Comparison of ENCODE assay signal across 21 cellular contexts in the genomic region with DNA sequence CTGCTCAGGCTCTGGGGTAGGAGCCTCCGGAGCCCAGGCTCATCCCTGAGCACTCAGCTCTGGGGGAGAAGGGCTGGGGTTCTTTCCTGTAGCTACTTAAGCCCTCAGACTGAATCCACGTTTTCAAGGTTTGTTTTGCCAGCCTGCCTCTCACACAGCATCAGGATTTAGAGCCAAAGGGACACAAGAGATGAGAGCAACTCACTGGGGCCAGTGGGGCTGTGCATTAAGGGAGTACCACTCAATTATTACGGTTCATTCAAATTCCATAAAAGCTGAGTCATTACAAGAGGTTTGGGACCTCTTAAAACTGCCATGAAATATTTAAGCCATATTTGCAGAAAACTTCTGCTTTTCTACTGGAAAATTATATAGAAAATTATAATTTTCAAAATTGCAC. TPM values are rescaled to one million over a fixed set of nuclear protein-coding genes. Genes with fewer than 3 reads are reported as not detected.
A peak's percentile ranks its signal among the peaks of the same experiment; 100 is the strongest.
DNase-seq lines count a peak whose midpoint lies in the region; ATAC-seq, FAIRE-seq and TF ChIP-seq lines count a peak whose summit lies in the region.
"Had no signal": no experiment of that assay in that cellular context is flagged by ENCODE, and none has a peak within 500 bp of the region (broad histone marks: within the 10 kb centered on the region; RNA-seq: fewer than 3 reads in every experiment).

No MANE protein-coding gene starts in this region.

- H3K4me1 ChIP-seq in heart right ventricle: no peaks in the 10 kb centered on the region
- H3K4me1 ChIP-seq in K562 (replicated peaks in 1 of 2; ENCODE audit: control insufficient read depth in 2 of 2, insufficient read depth in 2 of 2, low read length in 2 of 2): peaks cover 0 to 7% of the 10 kb centered on the region in 2 experiments; a peak in 1 of 5 replicates
- H3K4me1 ChIP-seq in mesenchymal stem cell (ENCODE audit: control insufficient read depth, insufficient read depth, low read depth, low read length): peaks cover 4% of the 10 kb centered on the region
- H3K4me1 ChIP-seq: breast epithelium had no signal

- DNase-seq in Right ventricle myocardium superior (peak; percentile 10), heart right ventricle (no peak), K562 (ENCODE audit: extremely low read depth in 1 of 4, low spot score in 3 of 4) (no peak), mesenchymal stem cell (no peak), RWPE1 (ENCODE audit: low spot score) (no peak)
- no peak for DNase-seq in stimulated activated naive CD8-positive, alpha-beta T cell treated with anti-CD3 and anti-CD28 coated beads, Interleukin-15, amount 100 ng/mL, for 72 hours
- DNase-seq: activated CD4-positive, alpha-beta memory T cell treated with anti-CD3 and anti-CD28 coated beads, Interleukin-2, amount 10 ng/mL, durations not matched to agents 7 days and 5 days; activated CD4-positive, CD25-positive, alpha-beta regulatory T cell; activated gamma-delta T cell; cortex of kidney; Karpas-422; NCI-H1694 treated with DMSO at 0.1 percent for 48 hours; NCI-H526 treated with DMSO at 0.1 percent for 48 hours; stimulated activated CD4-positive, alpha-beta T cell treated with anti-CD3 and anti-CD28 coated beads, Interleukin-1b, Interleukin-23, amount 100 ng/mL, for 48 hours had no signal

- H4K8ac ChIP-seq in mesenchymal stem cell (ENCODE audit: low read length): no peak overlapping the region

- 0 out of 2 replicates have a peak, but pooled peaks cover 6% of the 10 kb centered on the region for H4K20me1 ChIP-seq in K562 (replicated peaks; ENCODE audit: control insufficient read depth, insufficient read depth, low read length)

- 40 to 48% methylated on average over 3 of the region's 3 CpGs for WGBS in heart right ventricle, 2 donors
- 0% methylated on average over 1 of the region's 3 CpGs for WGBS in K562 (ENCODE audit: insufficient coverage, low coverage, missing lambda C conversion rate)
- WGBS in mesenchymal stem cell: 42% methylated on average over 2 of the region's 3 CpGs

- intact Hi-C loops in Right ventricle myocardium superior (cut with DNase I) (no loop called here), heart right ventricle (cut with DNase I) (loop anchor here in 3 of 10 donors (10.0 kb wide), 1 partner anchor 126 kb away; no protein-coding TSS in a partner anchor), K562 (cut with micrococcal nuclease) (no loop called here)

- FAIRE-seq in K562 (lab: Jason Lieb, UNC): no peak
- FAIRE-seq: HTR-8/SVneo had no signal

- no peaks in the 10 kb centered on the region for H3K9me1 ChIP-seq in K562 (ENCODE audit: control insufficient read depth, insufficient read depth, low read length)

- CTCF ChIA-PET in K562 (lab: Yijun Ruan, JAX; ENCODE audit: low intra/inter-chr PET ratio): no interaction called here
- CTCF ChIA-PET in RWPE1 (lab: Yijun Ruan, JAX): interaction anchor here (0.6 to 0.7 kb wide), 2 partner anchors 23 to 67 kb away, joined by 3 read pairs; no protein-coding TSS in a partner anchor

- H3K27ac Mint-ChIP-seq in stimulated activated naive CD8-positive, alpha-beta T cell treated with anti-CD3 and anti-CD28 coated beads, Interleukin-15, amount 100 ng/mL, for 72 hours: no peak overlapping the region
- H3K27ac Mint-ChIP-seq: activated CD4-positive, alpha-beta memory T cell treated with anti-CD3 and anti-CD28 coated beads, Interleukin-2, amount 10 ng/mL, durations not matched to agents 7 days and 5 days; stimulated activated effector memory CD8-positive, alpha-beta T cell treated with anti-CD3 and anti-CD28 coated beads, Interleukin-12 subunit alpha, Interleukin-12 subunit beta, amount 100 ng/mL, for 72 hours had no signal

- no peak overlapping the region for H3K27ac ChIP-seq in heart right ventricle
- H3K27ac ChIP-seq in K562 (ENCODE audit: extremely low read depth, low read depth, low read length): no peak overlapping the region
- no peak overlapping the region for H3K27ac ChIP-seq in mesenchymal stem cell (ENCODE audit: low read length, poor library complexity, severe bottlenecking)
- no peak overlapping the region for H3K27ac ChIP-seq in RWPE1
- H3K27ac ChIP-seq: thyroid gland had no signal

- H3K4me2 ChIP-seq in K562 (ENCODE audit: insufficient read depth, low read length) (no peak overlapping the region), mesenchymal stem cell (ENCODE audit: low read length, poor library complexity, severe bottlenecking) (no peak overlapping the region)

- H3K9me3 ChIP-seq in heart right ventricle (no peaks in the 10 kb centered on the region), K562 (replicated peaks; ENCODE audit: control insufficient read depth, insufficient read depth, low read depth, low read length) (no peaks in the 10 kb centered on the region), mesenchymal stem cell (ENCODE audit: control insufficient read depth, low read length) (no peaks in the 10 kb centered on the region)
- H3K9me3 ChIP-seq: breast epithelium, thyroid gland had no signal

- H3K4me1 Mint-ChIP-seq in stimulated activated naive CD8-positive, alpha-beta T cell treated with anti-CD3 and anti-CD28 coated beads, Interleukin-15, amount 100 ng/mL, for 72 hours: peaks cover 14% of the 10 kb centered on the region
- H3K4me1 Mint-ChIP-seq: activated CD4-positive, alpha-beta memory T cell treated with anti-CD3 and anti-CD28 coated beads, Interleukin-2, amount 10 ng/mL, durations not matched to agents 7 days and 5 days; CD14-positive monocyte had no signal

- H3K18ac ChIP-seq in mesenchymal stem cell (ENCODE audit: low read depth in 1 of 2, low read length in 2 of 2): no peak overlapping the region

- no peak overlapping the region for H2AK5ac ChIP-seq in mesenchymal stem cell (ENCODE audit: low read length, severe bottlenecking)

- no peak overlapping the region for H3K9ac ChIP-seq in K562 (ENCODE audit: insufficient read depth in 1 of 2, low read depth in 2 of 2, low read length in 2 of 2)
- peak overlapping the region; percentile 59 for H3K9ac ChIP-seq in mesenchymal stem cell (ENCODE audit: low read length)

- no peak overlapping the region for H2BK5ac ChIP-seq in mesenchymal stem cell (ENCODE audit: low read depth, low read length, poor library complexity, severe bottlenecking)

- no peaks in the 10 kb centered on the region for H3K79me2 ChIP-seq in K562 (ENCODE audit: control insufficient read depth, insufficient read depth, low read length)

- H3K36me3 ChIP-seq in heart right ventricle (no peaks in the 10 kb centered on the region), K562 (ENCODE audit: control insufficient read depth, insufficient read depth, low read length) (no peaks in the 10 kb centered on the region), mesenchymal stem cell (ENCODE audit: control insufficient read depth in 1 of 2, insufficient read depth in 2 of 2, low read depth in 1 of 2, low read length in 2 of 2) (no peaks in the 10 kb centered on the region)
- H3K36me3 ChIP-seq: breast epithelium, thyroid gland had no signal

- no peak overlapping the region for H3K4me3 Mint-ChIP-seq in stimulated activated naive CD8-positive, alpha-beta T cell treated with anti-CD3 and anti-CD28 coated beads, Interleukin-15, amount 100 ng/mL, for 72 hours
- H3K4me3 Mint-ChIP-seq: activated CD4-positive, alpha-beta memory T cell treated with anti-CD3 and anti-CD28 coated beads, Interleukin-2, amount 10 ng/mL, durations not matched to agents 7 days and 5 days; CD14-positive monocyte; stimulated activated effector memory CD8-positive, alpha-beta T cell treated with anti-CD3 and anti-CD28 coated beads, Interleukin-12 subunit alpha, Interleukin-12 subunit beta, amount 100 ng/mL, for 72 hours had no signal

- TF ChIP-seq POLR2A in K562 (conservative IDR thresholded peaks at IDR 0.05): no peak
- no peak for TF ChIP-seq POLR2A in GM18505 (IDR thresholded peaks at IDR 0.05; ENCODE audit: borderline replicate concordance, extremely low read depth, insufficient read depth, insufficient read length)

- POLR2A ChIA-PET in K562 (lab: Yijun Ruan, JAX) (interaction anchor here (0.6 kb wide), 1 partner anchor 32 kb away, joined by 3 read pairs; no protein-coding TSS in a partner anchor), RWPE1 (lab: Yijun Ruan, JAX; ENCODE audit: low non-redundant PET) (no interaction called here)

- no peak overlapping the region for H3K4ac ChIP-seq in mesenchymal stem cell (ENCODE audit: low read depth in 1 of 2, low read length in 2 of 2)

- no peak for TF ChIP-seq EP300 in K562 (IDR thresholded peaks at IDR 0.05; ENCODE audit: low read length)

- no peak overlapping the region for H2BK120ac ChIP-seq in mesenchymal stem cell (ENCODE audit: low read depth, low read length)

- no peaks in the 10 kb centered on the region for H3K79me1 ChIP-seq in mesenchymal stem cell (replicated peaks; ENCODE audit: low read length, poor library complexity, severe bottlenecking)

- no peak overlapping the region for H3K23ac ChIP-seq in mesenchymal stem cell (ENCODE audit: low read length in 2 of 2)

- H3K27me3 ChIP-seq in heart right ventricle: peaks cover 0 to 26% (median 16%) of the 10 kb centered on the region in 7 donors
- peaks cover 0 to 15% of the 10 kb centered on the region in 2 experiments; a peak in 2 of 5 replicates for H3K27me3 ChIP-seq in K562 (ENCODE audit: control insufficient read depth in 2 of 2, insufficient read depth in 2 of 2, low read length in 2 of 2)
- peaks cover 0 to 31% of the 10 kb centered on the region in 2 experiments for H3K27me3 ChIP-seq in mesenchymal stem cell (ENCODE audit: control insufficient read depth in 1 of 2, insufficient read depth in 1 of 2, low read length in 2 of 2)
- H3K27me3 ChIP-seq: breast epithelium, thyroid gland had no signal

- H4K91ac ChIP-seq in mesenchymal stem cell (ENCODE audit: low read length): no peak overlapping the region

- peaks cover 6% of the 10 kb centered on the region for H3K27me3 Mint-ChIP-seq in stimulated activated naive CD8-positive, alpha-beta T cell treated with anti-CD3 and anti-CD28 coated beads, Interleukin-15, amount 100 ng/mL, for 72 hours

- no peak overlapping the region for H2BK12ac ChIP-seq in mesenchymal stem cell (ENCODE audit: low read length in 2 of 2)

- in situ Hi-C loops in K562 (cut with MboI): no loop called here

- no peak for TF ChIP-seq CTCF in heart right ventricle (IDR thresholded peaks at IDR 0.05)
- TF ChIP-seq CTCF in K562 (IDR thresholded peaks at IDR 0.05 in 2 of 3, conservative IDR thresholded peaks at IDR 0.05 in 1 of 3; ENCODE audit: insufficient read depth in 2 of 3, low read depth in 1 of 3, low read length in 3 of 3): no peak
- no peak for TF ChIP-seq CTCF in RWPE1 (conservative IDR thresholded peaks at IDR 0.05; ENCODE audit: low read depth)

- H3K9me3 Mint-ChIP-seq in stimulated activated naive CD8-positive, alpha-beta T cell treated with anti-CD3 and anti-CD28 coated beads, Interleukin-15, amount 100 ng/mL, for 72 hours: no peaks in the 10 kb centered on the region
- H3K9me3 Mint-ChIP-seq: activated CD4-positive, alpha-beta memory T cell treated with anti-CD3 and anti-CD28 coated beads, Interleukin-2, amount 10 ng/mL, durations not matched to agents 7 days and 5 days; stimulated activated effector memory CD8-positive, alpha-beta T cell treated with anti-CD3 and anti-CD28 coated beads, Interleukin-12 subunit alpha, Interleukin-12 subunit beta, amount 100 ng/mL, for 72 hours had no signal

- BruUV-seq in K562 (replicated peaks; lab: Mats Ljungman, UMichigan): no TSS peak

- no peak overlapping the region for H3K4me3 ChIP-seq in heart right ventricle
- H3K4me3 ChIP-seq in K562: no peak overlapping the region
- no peak overlapping the region for H3K4me3 ChIP-seq in mesenchymal stem cell (ENCODE audit: insufficient read depth in 1 of 2, low read depth in 1 of 2, low read length in 2 of 2)
- H3K4me3 ChIP-seq: breast epithelium, thyroid gland had no signal

- TF ChIP-seq RAD21 in K562 (CRISPR knock-in tag; conservative IDR thresholded peaks at IDR 0.05 in 1 of 2, IDR thresholded peaks at IDR 0.05 in 1 of 2): no peak

- no peak overlapping the region for H2AFZ ChIP-seq in K562 (ENCODE audit: low read depth, low read length)
- H2AFZ ChIP-seq in mesenchymal stem cell (ENCODE audit: low read depth, low read length): no peak overlapping the region

- ATAC-seq in Right ventricle myocardium superior (ENCODE audit: poor library complexity): no peak
- ATAC-seq in heart right ventricle: no peak
- no peak for ATAC-seq in K562
- no peak for ATAC-seq in GM18519 (IDR thresholded peaks at IDR 0.05; ENCODE audit: low FRiP score, unreplicated experiment)
- ATAC-seq in GM18505 (IDR thresholded peaks at IDR 0.05; ENCODE audit: unreplicated experiment): no peak
- no peak for ATAC-seq in stimulated activated naive CD8-positive, alpha-beta T cell treated with anti-CD3 and anti-CD28 coated beads, Interleukin-15, amount 100 ng/mL, for 72 hours

- H3K14ac ChIP-seq in mesenchymal stem cell (ENCODE audit: low read length in 2 of 2): no peak overlapping the region

- H2BK15ac ChIP-seq in mesenchymal stem cell (ENCODE audit: low read depth, poor library complexity, severe bottlenecking): no peak overlapping the region

RNA-seq across cellular contexts. Expression of gene SNED1, which starts 17.1 kb away (rescaled TPM):
- total RNA-seq in Right ventricle myocardium superior: 8.0 TPM
- total RNA-seq in heart right ventricle: 10 to 100 TPM in 1 of 10 donors, 1 to 10 TPM in 9; 3.9 to 12.7 (median 6.3) TPM
- 1 to 10 TPM; 4.2 to 6.9 TPM for polyA plus RNA-seq in heart right ventricle
- total RNA-seq in K562 (2011; cell fraction: chromatin; rRNA removed; ENCODE audit: low replicate concordance): not detected in 2 replicates
- total RNA-seq in K562 (2011; cell fraction: nucleolus; rRNA removed): not detected in 2 replicates
- total RNA-seq in K562 (2011; cell fraction: nucleoplasm; rRNA removed): not detected in 2 replicates
- not detected in 2 replicates for total RNA-seq in K562 (2014; rRNA removed)
- not detected in 2 replicates for total RNA-seq in K562 (2014; rRNA removed; fragmentation: Illumina TruSeq; extraction: Trizol)
- total RNA-seq in K562 (2015; rRNA removed; fragmentation: Illumina TruSeq; extraction: Trizol): not detected in 2 replicates
- total RNA-seq in K562 (2021): 0.02 and 0.07 TPM in 2 replicates
- 0.06 TPM in 1 of 2 replicates, not detected in the other for polyA plus RNA-seq in K562 (2011; rRNA removed)
- not detected in 2 replicates for polyA plus RNA-seq in K562 (2011; cell fraction: cytosol; rRNA removed)
- polyA plus RNA-seq in K562 (2011; cell fraction: nucleus; rRNA removed): 0.01 TPM in 1 of 2 replicates, not detected in the other
- polyA plus RNA-seq in K562 (2012): 0.12 and 0.17 TPM in 2 replicates
- polyA plus RNA-seq in K562 (2014; fragmentation: Illumina TruSeq; extraction: Trizol): not detected in 2 replicates
- polyA plus RNA-seq in K562 (2014; fragmentation: Nextera tagmentation; extraction: Ambion mirVana): under 1 TPM; 0.03 to 0.04 TPM
- 0.03 TPM in 1 of 2 replicates, not detected in the other for polyA plus RNA-seq in K562 (2014; rRNA removed)
- not detected in 2 replicates for polyA minus RNA-seq in K562 (2011; rRNA and poly(A)+ RNA removed)
- polyA minus RNA-seq in K562 (2011; cell fraction: cytosol; rRNA and poly(A)+ RNA removed): not detected in 2 replicates
- not detected in 2 replicates for polyA minus RNA-seq in K562 (2011; cell fraction: nucleus; rRNA and poly(A)+ RNA removed)
- 3.7 TPM for polyA plus RNA-seq in mesenchymal stem cell (2013, experiment 1 of 2)
- 3.7 TPM for polyA plus RNA-seq in mesenchymal stem cell (2013, experiment 2 of 2)
